In the genomic region with DNA sequence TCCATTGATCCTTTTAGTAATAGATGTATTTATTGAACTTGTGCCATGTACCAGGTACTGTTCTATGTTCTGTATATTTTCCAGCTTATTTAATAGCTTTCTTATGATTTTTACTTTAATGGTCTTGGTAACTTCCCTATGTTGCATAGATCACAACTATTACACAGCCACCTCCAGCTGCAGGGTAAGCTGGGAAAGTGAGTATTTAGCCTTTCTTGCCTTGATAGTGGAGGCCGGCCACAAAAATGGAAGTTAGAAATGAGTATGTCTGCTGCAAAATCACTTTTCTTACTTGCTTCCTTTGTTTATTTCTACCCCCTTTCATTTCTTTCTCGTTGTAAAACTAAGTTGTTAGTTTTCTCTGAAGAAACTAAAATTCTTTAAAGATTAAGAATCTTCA, we compare ENCODE assay signal across 1 cellular context.
TF ChIP-seq lines count a peak whose summit lies in the region.

No MANE protein-coding gene starts in this region.

TF ChIP-seq in K562, 482 proteins besides CTCF, POLR2A, EP300 and RAD21 (continued from another document):
- TF ChIP-seq U2AF2 (optimal IDR thresholded peaks at IDR 0.05; ENCODE audit: low read depth, low read length) = no peak
- TF ChIP-seq PHF8 (IDR thresholded peaks at IDR 0.05; ENCODE audit: borderline replicate concordance, low read length) = no peak
- TF ChIP-seq ETV6 (IDR thresholded peaks at IDR 0.05; ENCODE audit: borderline replicate concordance in 1 of 2, low read depth in 2 of 2, low read length in 1 of 2) = no peak
- TF ChIP-seq ETV6 (CRISPR knock-in tag; IDR thresholded peaks at IDR 0.05; ENCODE audit: borderline replicate concordance) = no peak
- TF ChIP-seq NR2F6 (CRISPR knock-in tag; IDR thresholded peaks at IDR 0.05) = no peak
- no peak for TF ChIP-seq U2AF1 (optimal IDR thresholded peaks at IDR 0.05; ENCODE audit: low read depth, low read length)
- TF ChIP-seq ZNF384 (IDR thresholded peaks at IDR 0.05; ENCODE audit: low read depth, low read length) = no peak
TF ChIP-seq in K562: peak in this region for 0.
